ENCODE assay signal across 11 cellular contexts in the genomic region with DNA sequence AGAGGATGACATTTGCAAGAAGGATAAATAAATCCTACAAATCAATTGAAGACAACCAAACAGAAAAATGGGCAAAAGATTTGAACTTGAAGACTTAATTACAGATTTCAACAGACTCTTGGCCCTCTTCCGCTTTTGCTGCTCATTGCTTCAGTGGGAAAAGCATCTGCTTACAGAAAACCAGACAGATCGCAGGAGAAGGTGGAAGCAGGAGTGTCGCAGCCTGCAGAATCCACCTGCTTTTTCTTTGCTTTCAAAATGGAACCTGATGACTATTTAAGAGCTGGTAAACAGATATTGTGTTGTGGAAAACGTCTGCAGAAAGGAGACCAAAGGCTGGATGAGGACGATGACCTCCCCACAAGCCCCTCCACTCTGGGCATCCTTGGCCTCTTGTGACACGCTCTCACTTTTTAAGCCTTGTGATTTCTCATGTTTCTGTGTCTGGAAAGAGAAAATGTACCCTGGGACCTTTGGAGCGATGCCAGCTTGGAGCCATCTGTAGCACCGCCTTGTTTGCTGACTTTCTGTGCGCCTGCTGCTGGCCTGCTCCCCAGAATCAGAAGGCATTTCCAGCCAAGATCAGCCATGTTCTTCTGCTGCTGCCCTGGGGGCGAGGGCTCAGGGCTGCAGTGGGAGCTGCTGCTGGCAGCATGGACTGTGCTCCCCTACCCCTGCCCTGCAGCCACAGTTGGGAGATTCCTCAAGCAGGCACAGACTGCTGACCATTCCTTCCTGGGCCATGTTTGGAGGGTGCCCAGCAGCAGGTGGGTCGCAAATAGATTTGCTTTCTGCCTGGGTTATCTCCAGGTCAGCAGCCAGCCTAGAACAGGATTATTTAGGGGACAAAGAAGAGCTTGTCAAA. TPM values are rescaled to one million over a fixed set of nuclear protein-coding genes. Genes with fewer than 3 reads are reported as not detected.
A peak's percentile ranks its signal among the peaks of the same experiment; 100 is the strongest.
DNase-seq lines count a peak whose midpoint lies in the region; ATAC-seq and TF ChIP-seq lines count a peak whose summit lies in the region.
"Had no signal": no experiment of that assay in that cellular context is flagged by ENCODE, and none has a peak within 500 bp of the region (broad histone marks: within the 10 kb centered on the region; RNA-seq: fewer than 3 reads in every experiment).

No MANE protein-coding gene starts in this region.

- H3K27me3 Mint-ChIP-seq in GM23338 (ENCODE audit: insufficient read depth, low read depth, poor library complexity) (peaks cover 6% of the 10 kb centered on the region), osteocyte (ENCODE audit: unreplicated experiment) (peaks cover 8% of the 10 kb centered on the region)

- H3K27ac ChIP-seq in GM23338 (ENCODE audit: low read depth) (no peak overlapping the region), colonic mucosa (no peak overlapping the region)

- TF ChIP-seq CTCF in GM23338 (conservative IDR thresholded peaks at IDR 0.05; ENCODE audit: low read depth in 2 of 2) (no peak), colonic mucosa (IDR thresholded peaks at IDR 0.05) (no peak), osteocyte (IDR thresholded peaks at IDR 0.05) (no peak)

- H3K27me3 ChIP-seq in GM23338 (ENCODE audit: insufficient read depth) (no peaks in the 10 kb centered on the region), colonic mucosa (no peaks in the 10 kb centered on the region)

- no peaks in the 10 kb centered on the region for H3K9me3 ChIP-seq in colonic mucosa

- ATAC-seq in GM23338 (no peak), GM21619 (IDR thresholded peaks at IDR 0.05; ENCODE audit: unreplicated experiment) (no peak)

- no peaks in the 10 kb centered on the region for H4K20me1 ChIP-seq in GM23338 (replicated peaks; ENCODE audit: insufficient read depth)

- H3K9me3 Mint-ChIP-seq in GM23338 (no peaks in the 10 kb centered on the region; the same call in 2 of the 3 replicates), osteocyte (ENCODE audit: unreplicated experiment) (no peaks in the 10 kb centered on the region)

- H2AFZ ChIP-seq in GM23338: peak overlapping the region; percentile 56; the same call in 1 of the 2 replicates

- intact Hi-C loops in colonic mucosa (cut with DNase I): no loop called here

- H3K4me3 Mint-ChIP-seq in GM23338: no peak overlapping the region
- no peak overlapping the region for H3K4me3 Mint-ChIP-seq in osteocyte (ENCODE audit: unreplicated experiment)

- no peak for DNase-seq in GM23338 (ENCODE audit: low spot score)
- DNase-seq in NCI-H446 treated with DMSO at 0.1 percent for 48 hours (lab: John Stamatoyannopoulos, UW): peak; percentile 80
- peak; percentile 49 for DNase-seq in colonic mucosa
- peak; percentile 73 for DNase-seq in osteocyte (ENCODE audit: extremely low spot score, unreplicated experiment)
- DNase-seq in A172 (ENCODE audit: low spot score): no peak
- DNase-seq in AML-193 (lab: John Stamatoyannopoulos, UW): no peak
- no peak for DNase-seq in stimulated activated CD4-positive, alpha-beta T cell treated with anti-CD3 and anti-CD28 coated beads, Interleukin-12 subunit alpha, Interleukin-12 subunit beta, amount 100 ng/mL, for 4 hours
- DNase-seq: Karpas-422, T-helper 9 cell had no signal

- H3K9ac ChIP-seq in colonic mucosa (ENCODE audit: low read depth in 2 of 2, low read length in 2 of 2): no peak overlapping the region

- no peaks in the 10 kb centered on the region for H3K9me2 ChIP-seq in GM23338 (ENCODE audit: insufficient read depth)

- no peak overlapping the region for H3K4me2 ChIP-seq in GM23338

- H3K4me1 ChIP-seq in GM23338 (ENCODE audit: insufficient read depth) (no peaks in the 10 kb centered on the region), colonic mucosa (no peaks in the 10 kb centered on the region)

- H3K27ac Mint-ChIP-seq in GM23338 (no peak overlapping the region), osteocyte (ENCODE audit: unreplicated experiment) (no peak overlapping the region)

- no peaks in the 10 kb centered on the region for H3F3A ChIP-seq in GM23338 (replicated peaks; ENCODE audit: low read depth)

- H3K36me3 Mint-ChIP-seq in GM23338 (ENCODE audit: low read depth): no peaks in the 10 kb centered on the region
- no peaks in the 10 kb centered on the region for H3K36me3 Mint-ChIP-seq in osteocyte (ENCODE audit: unreplicated experiment)

- H3K36me3 ChIP-seq in GM23338 (ENCODE audit: insufficient read depth) (no peaks in the 10 kb centered on the region), colonic mucosa (no peaks in the 10 kb centered on the region)

- H3K4me1 Mint-ChIP-seq in GM23338 (no peaks in the 10 kb centered on the region), osteocyte (ENCODE audit: unreplicated experiment) (peaks cover 2% of the 10 kb centered on the region)

- no peak overlapping the region for H3K4me3 ChIP-seq in GM23338
- H3K4me3 ChIP-seq in colonic mucosa: no peak overlapping the region

- no peaks in the 10 kb centered on the region for H3K79me2 ChIP-seq in GM23338 (replicated peaks; ENCODE audit: insufficient read depth)

TF ChIP-seq in GM23338, 12 proteins besides CTCF, POLR2A, EP300 and RAD21:
- TF ChIP-seq JUNB (IDR thresholded peaks at IDR 0.05; ENCODE audit: unreplicated experiment): no peak
- no peak for TF ChIP-seq EZH2 (IDR thresholded peaks at IDR 0.05; ENCODE audit: low read depth, unreplicated experiment)
- TF ChIP-seq POLR2AphosphoS5 (IDR thresholded peaks at IDR 0.05; ENCODE audit: low read depth): no peak
- no peak for TF ChIP-seq ZNF114 (CRISPR knock-in tag; IDR thresholded peaks at IDR 0.05)

RNA-seq across cellular contexts. Expression of gene CSTL1, which starts 3.6 kb away (rescaled TPM):
- total RNA-seq in GM23338 (2014; rRNA removed; shearing (Covaris generic)): not detected in 2 replicates
- polyA plus RNA-seq in GM23338 (2016; fragmentation: Nextera tagmentation; extraction: Ambion mirVana): not detected in 2 replicates
- not detected for total RNA-seq in colonic mucosa
- total RNA-seq in osteocyte: not detected in 2 replicates
- not detected in 2 replicates for total RNA-seq in A172 (2014; rRNA removed; shearing (Covaris generic))
- total RNA-seq: mononuclear cell had no signal

RNA-seq across cellular contexts. Expression of gene NAPB, which starts 14.6 kb away (rescaled TPM):
- 12.9 and 18.1 TPM in 2 replicates for total RNA-seq in GM23338 (2014; rRNA removed; shearing (Covaris generic))
- 7.3 and 8.1 TPM in 2 replicates for polyA plus RNA-seq in GM23338 (2016; fragmentation: Nextera tagmentation; extraction: Ambion mirVana)
- 1 to 10 TPM; 7.5 to 8.4 TPM for total RNA-seq in colonic mucosa
- total RNA-seq in osteocyte: 8.8 and 10.5 TPM in 2 replicates
- 6.4 and 6.6 TPM in 2 replicates for total RNA-seq in A172 (2014; rRNA removed; shearing (Covaris generic))

RNA-seq across cellular contexts. Expression of gene CST11, which starts 16.8 kb away (rescaled TPM):
- not detected in 2 replicates for total RNA-seq in GM23338 (2014; rRNA removed; shearing (Covaris generic))
- 0.73 TPM in 1 of 2 replicates, not detected in the other for polyA plus RNA-seq in GM23338 (2016; fragmentation: Nextera tagmentation; extraction: Ambion mirVana)
- total RNA-seq in colonic mucosa: not detected
- total RNA-seq in osteocyte: not detected in 2 replicates
- total RNA-seq in A172 (2014; rRNA removed; shearing (Covaris generic)): not detected in 2 replicates
- total RNA-seq: mononuclear cell had no signal

RNA-seq across cellular contexts. Expression of gene CST8, which starts 55.0 kb away (rescaled TPM):
- total RNA-seq in GM23338 (2014; rRNA removed; shearing (Covaris generic)): not detected in 2 replicates
- polyA plus RNA-seq in GM23338 (2016; fragmentation: Nextera tagmentation; extraction: Ambion mirVana): not detected in 2 replicates
- not detected for total RNA-seq in colonic mucosa
- total RNA-seq in osteocyte: not detected in 2 replicates
- not detected in 2 replicates for total RNA-seq in A172 (2014; rRNA removed; shearing (Covaris generic))
- total RNA-seq: mononuclear cell had no signal

Comparison
In these comparisons a context has a peak if more than half of its experiments do, and no peak if none do; other contexts are left out.
1. DNase-seq: peak in NCI-H446 treated with DMSO at 0.1 percent for 48 hours (single experiment), colonic mucosa (single experiment) and osteocyte (single experiment); none in GM23338 (single experiment), A172 (single experiment), AML-193 (0 of 2) and stimulated activated CD4-positive, alpha-beta T cell treated with anti-CD3 and anti-CD28 coated beads, Interleukin-12 subunit alpha, Interleukin-12 subunit beta, amount 100 ng/mL, for 4 hours (single experiment).